ENCODE assay signal across 6 cellular contexts in genomic region chr6:131328727-131329126, GRCh38.
A peak's percentile ranks its signal among the peaks of the same experiment; 100 is the strongest.
DNase-seq lines count a peak whose midpoint lies in the region; FAIRE-seq and TF ChIP-seq lines count a peak whose summit lies in the region.
"Not testable (repeated sequence)": the region's sequence is repeated elsewhere in the genome, so short reads cannot be mapped to it uniquely, and the experiment has no call there.

No MANE protein-coding gene starts in this region.

- not testable (repeated sequence) for H4K5ac ChIP-seq in H9 (ENCODE audit: insufficient read length, low read depth, low read length); H1 (ENCODE audit: insufficient read length, low read depth, low read length)

- WGBS in H9 (ENCODE audit: extremely low coverage, insufficient read length, low lambda C conversion rate) = no CpG with 5 or more reads among the region's 5 CpGs
- 6% methylated on average over 4 of the region's 5 CpGs for WGBS in HUES64
- 10% methylated on average over 4 of the region's 5 CpGs; no CpG with 5 or more reads in 1 of the 2 experiments for WGBS in H1 (ENCODE audit: extremely low coverage in 1 of 2, insufficient coverage in 1 of 2, insufficient read length in 1 of 2, insufficient replicate concordance in 2 of 2, low coverage in 1 of 2, low lambda C conversion rate in 2 of 2, missing lambda C conversion rate in 1 of 2), 2 experiments

- H2AFZ ChIP-seq in H9 (ENCODE audit: low read length); H1 (ENCODE audit: low read length): not testable (repeated sequence)

- not testable (repeated sequence) for H2BK15ac ChIP-seq in H9 (ENCODE audit: low read depth, low read length); H1 (ENCODE audit: low read length)

- H3K23ac ChIP-seq in H9 (ENCODE audit: insufficient read length, low read depth, low read length); H1 (ENCODE audit: insufficient read length): not testable (repeated sequence)

- H3K56ac ChIP-seq in H9 (ENCODE audit: insufficient read length, low read depth, low read length); H1 (replicated peaks; ENCODE audit: insufficient read length, low read depth, low read length): not testable (repeated sequence)

- H3K79me1 ChIP-seq in H9 (ENCODE audit: insufficient read depth, low read depth, low read length, poor library complexity, severe bottlenecking); H1 (ENCODE audit: low read depth, low read length): not testable (repeated sequence)

- not testable (repeated sequence) for H2BK5ac ChIP-seq in H9 (ENCODE audit: insufficient read length, low read length); H1 (ENCODE audit: low read depth, low read length)

- H4K20me1 ChIP-seq in H9 (ENCODE audit: control insufficient read depth, insufficient read depth, insufficient read length); H1 (replicated peaks in 1 of 2; ENCODE audit: control insufficient read depth in 1 of 2, insufficient read depth in 2 of 2, low read length in 2 of 2): not testable (repeated sequence)

- H3K36me3 Mint-ChIP-seq in H9 (ENCODE audit: insufficient read depth in 1 of 3, low read depth in 3 of 3) = peaks cover 16 to 41% (median 18%) of the 10 kb centered on the region in 3 experiments

- H3K36me3 ChIP-seq in ES-I3 (ENCODE audit: insufficient read depth, low read length) (peaks cover 58% of the 10 kb centered on the region), HUES64 (ENCODE audit: insufficient read depth, low read length) (peaks cover 12% of the 10 kb centered on the region), iPS-20b (ENCODE audit: insufficient read depth, low read depth, low read length) (peaks cover 24% of the 10 kb centered on the region; the same call in 1 of the 2 replicates)
- H3K36me3 ChIP-seq in H1 (ENCODE audit: control insufficient read depth in 2 of 4, insufficient read depth in 4 of 4, low read length in 3 of 4) = not testable (repeated sequence)

- H3T11ph ChIP-seq in H9 (ENCODE audit: low read length) = not testable (repeated sequence)

- H2BK20ac ChIP-seq in H9 (ENCODE audit: low read depth, low read length, poor library complexity, severe bottlenecking); H1 (ENCODE audit: low read length): not testable (repeated sequence)

- POLR2A ChIA-PET in H1 (lab: Charles Lee; ENCODE audit: partially characterized antibody) = not testable (repeated sequence)

- not testable (repeated sequence) for TF ChIP-seq EP300 in H1 (IDR thresholded peaks at IDR 0.05; ENCODE audit: borderline replicate concordance in 1 of 2, low read depth in 2 of 2, low read length in 2 of 2)

- H4K91ac ChIP-seq in H9 (ENCODE audit: insufficient read length, low read depth, low read length); H1 (replicated peaks; ENCODE audit: insufficient read length, low read length): not testable (repeated sequence)

- not testable (repeated sequence) for H3K4me3 Mint-ChIP-seq in H9

- H3K9ac ChIP-seq in ES-I3 (ENCODE audit: low read depth, low read length) = peak overlapping the region; percentile 42; the same call in 1 of the 2 replicates
- not testable (repeated sequence) for H3K9ac ChIP-seq in H9 (ENCODE audit: extremely low read depth, insufficient read length, low read length); H1 (replicated peaks in 1 of 4; ENCODE audit: extremely low read depth in 1 of 4, low read depth in 3 of 4, low read length in 3 of 4)
- H3K9ac ChIP-seq in HUES64 (ENCODE audit: low read depth, low read length) = 0 out of 2 replicates have a peak overlapping the region, but pooled peaks have one; percentile 20
- H3K9ac ChIP-seq in iPS-20b (ENCODE audit: low read depth, low read length) = peak overlapping the region; percentile 34; the same call in 1 of the 2 replicates

- DNase-seq in H9 (peak; percentile 80), H1 (ENCODE audit: low read depth in 1 of 2, low spot score in 2 of 2) (peak; percentile 51 to 62), iPS DF 19.7 (ENCODE audit: low read depth, low spot score) (peak; percentile 75)

- H3K9me3 Mint-ChIP-seq in H9 = peaks cover 11 to 17% of the 10 kb centered on the region in 2 experiments

- H4K8ac ChIP-seq in H9 (replicated peaks; ENCODE audit: insufficient read length, low read depth, low read length); H1 (ENCODE audit: extremely low read depth, insufficient read depth, low read length): not testable (repeated sequence)

- not testable (repeated sequence) for H3K27ac Mint-ChIP-seq in H9

- not testable (repeated sequence) for H3K23me2 ChIP-seq in H9 (ENCODE audit: insufficient read length, low read depth, low read length, poor library complexity, severe bottlenecking); H1 (ENCODE audit: low read depth, low read length)

- H3K18ac ChIP-seq in H9 (ENCODE audit: insufficient read length, low read depth, low read length); H1 (ENCODE audit: extremely low read depth, low read length): not testable (repeated sequence)

- TF ChIP-seq POLR2A in H1 (IDR thresholded peaks at IDR 0.05; ENCODE audit: control extremely low read depth in 1 of 2, low read depth in 2 of 2, low read length in 2 of 2) = not testable (repeated sequence)

- H3K79me2 ChIP-seq in H9 (ENCODE audit: insufficient read depth, low read length); H1 (ENCODE audit: control insufficient read depth in 1 of 2, insufficient read depth in 2 of 2, low read length in 2 of 2): not testable (repeated sequence)

- not testable (repeated sequence) for H2BK12ac ChIP-seq in H9 (ENCODE audit: insufficient read length, low read depth, low read length); H1 (ENCODE audit: low read depth, low read length)

- not testable (repeated sequence) for H2AK5ac ChIP-seq in H9 (ENCODE audit: insufficient read length, low read length); H1 (ENCODE audit: low read depth, low read length)

- H3K14ac ChIP-seq in H9 (ENCODE audit: insufficient read depth, low read length); H1 (ENCODE audit: insufficient read length): not testable (repeated sequence)

- H3K4ac ChIP-seq in H9 (ENCODE audit: low read depth, low read length); H1 (replicated peaks; ENCODE audit: insufficient read length, low read depth, low read length): not testable (repeated sequence)

- not testable (repeated sequence) for H3K27me3 Mint-ChIP-seq in H9 (ENCODE audit: low read depth)

- not testable (repeated sequence) for H3K9me3 ChIP-seq in ES-I3 (ENCODE audit: control insufficient read depth, insufficient read depth, low read length); H9 (ENCODE audit: control insufficient read depth, low read depth, low read length); HUES64 (ENCODE audit: insufficient read depth, low read depth, low read length); H1 (ENCODE audit: insufficient read depth in 2 of 2, low read depth in 1 of 2, low read length in 1 of 2); iPS-20b (ENCODE audit: insufficient read depth, low read depth, low read length)

- not testable (repeated sequence) for H2BK120ac ChIP-seq in H9 (ENCODE audit: low read depth, low read length, poor library complexity, severe bottlenecking); H1 (replicated peaks; ENCODE audit: low read depth, low read length)

- peaks cover 5 to 13% of the 10 kb centered on the region in 2 experiments for H3K4me1 Mint-ChIP-seq in H9

- H3K27ac ChIP-seq in H9 (ENCODE audit: insufficient read length, low read depth, low read length); H1 (ENCODE audit: low read depth, low read length): not testable (repeated sequence)
- peak overlapping the region; percentile 83 for H3K27ac ChIP-seq in HUES64 (ENCODE audit: low read depth, low read length)
- peak overlapping the region; percentile 69 for H3K27ac ChIP-seq in iPS-20b (ENCODE audit: low read length)

- CTCF ChIA-PET in H1 (lab: Charles Lee; ENCODE audit: partially characterized antibody) = not testable (repeated sequence)

- not testable (repeated sequence) for H3K27me3 ChIP-seq in H9 (ENCODE audit: insufficient read depth, low read length); HUES64 (ENCODE audit: insufficient read depth, low read length); H1 (replicated peaks in 1 of 4; ENCODE audit: control insufficient read depth in 3 of 4, extremely low read depth in 1 of 4, insufficient read depth in 3 of 4, low read length in 3 of 4); iPS-20b (ENCODE audit: insufficient read depth, low read length)

- not testable (repeated sequence) for H3K4me3 ChIP-seq in HUES64 (ENCODE audit: low read length); H1 (ENCODE audit: extremely low read depth in 1 of 4, insufficient read depth in 2 of 4, low read depth in 3 of 4, low read length in 4 of 4); iPS-20b (ENCODE audit: low read length)

- not testable (repeated sequence) for TF ChIP-seq RAD21 in H1 (IDR thresholded peaks at IDR 0.05 in 1 of 2, conservative IDR thresholded peaks at IDR 0.05 in 1 of 2; ENCODE audit: low read depth in 2 of 2, low read length in 2 of 2)

- not testable (repeated sequence) for H3K4me2 ChIP-seq in H9 (ENCODE audit: insufficient read depth, insufficient read length, low read length); H1 (ENCODE audit: insufficient read depth in 1 of 2, low read depth in 2 of 2, low read length in 2 of 2)

- H3K4me1 ChIP-seq in ES-I3 (ENCODE audit: insufficient read depth, low read length) = peaks cover 32% of the 10 kb centered on the region
- not testable (repeated sequence) for H3K4me1 ChIP-seq in H9 (ENCODE audit: insufficient read depth, low read length); H1 (replicated peaks in 1 of 4; ENCODE audit: control insufficient read depth in 3 of 4, insufficient read depth in 4 of 4, low read length in 3 of 4)
- peaks cover 23% of the 10 kb centered on the region for H3K4me1 ChIP-seq in HUES64 (ENCODE audit: insufficient read depth, low read length)
- peaks cover 11% of the 10 kb centered on the region for H3K4me1 ChIP-seq in iPS-20b (ENCODE audit: insufficient read depth, low read length)

- not testable (repeated sequence) for FAIRE-seq in H1 (lab: Jason Lieb, UNC)

- TF ChIP-seq CTCF in H9 (conservative IDR thresholded peaks at IDR 0.05); H1 (IDR thresholded peaks at IDR 0.05; ENCODE audit: control extremely low read depth in 1 of 3, insufficient read depth in 1 of 3, low read depth in 1 of 3, low read length in 3 of 3): not testable (repeated sequence)
